Comparison of ENCODE assay signal across 21 cellular contexts in genomic region chr2:22634167-22634566, GRCh38.
DNase-seq lines count a peak whose midpoint lies in the region; ATAC-seq, FAIRE-seq and TF ChIP-seq lines count a peak whose summit lies in the region.
"Had no signal": no experiment of that assay in that cellular context is flagged by ENCODE, and none has a peak within 500 bp of the region (broad histone marks: within the 10 kb centered on the region; RNA-seq: fewer than 3 reads in every experiment).

No MANE protein-coding gene starts in this region.

- H3K9me3 ChIP-seq in pancreas: no peaks in the 10 kb centered on the region

- H3K4me1 ChIP-seq in pancreas: no peaks in the 10 kb centered on the region

- no peak overlapping the region for H3K27ac Mint-ChIP-seq in activated CD8-positive, alpha-beta T cell treated with anti-CD3 and anti-CD28 coated beads, Interleukin-2, amount 10 ng/mL, durations not matched to agents 7 days and 5 days
- H3K27ac Mint-ChIP-seq: CD4-positive, alpha-beta memory T cell; HFFc6 had no signal

- H3K27me3 ChIP-seq in pancreas: no peaks in the 10 kb centered on the region

- ATAC-seq in SK-N-SH treated with all-trans-retinoic acid at 6 μM for 48 hours (no peak), pancreas (no peak)
- ATAC-seq in activated CD8-positive, alpha-beta T cell treated with anti-CD3 and anti-CD28 coated beads, Interleukin-2, amount 10 ng/mL, durations not matched to agents 7 days and 5 days: no peak
- ATAC-seq: GM12878, HCT116 had no signal

- CTCF ChIA-PET in activated CD8-positive, alpha-beta T cell treated with anti-CD3 and anti-CD28 coated beads, Interleukin-2, amount 10 ng/mL, durations not matched to agents 7 days and 5 days (lab: Charles Lee): no interaction called here

- peak; percentile 18 for DNase-seq in NCI-H2171 (lab: John Stamatoyannopoulos, UW)
- peak; percentile 85 for DNase-seq in NCI-H82 (lab: John Stamatoyannopoulos, UW)
- no peak for DNase-seq in NK-92 treated with Interleukin-12 subunit alpha and Interleukin-12 subunit beta, amount 100 ng/mL, for 24 hours (lab: John Stamatoyannopoulos, UW)
- no peak for DNase-seq in pancreas
- no peak for DNase-seq in NCI-H510A treated with DMSO at 0.1 percent for 48 hours (lab: John Stamatoyannopoulos, UW)
- no peak for DNase-seq in activated CD8-positive, alpha-beta T cell treated with anti-CD3 and anti-CD28 coated beads, Interleukin-2, amount 10 ng/mL, durations not matched to agents 7 days and 5 days
- DNase-seq: ACHN; CD4-positive, alpha-beta memory T cell; DMS53; DND-41; EL; GOT3; H7; HFFc6; IMR-90 had no signal

- no peaks in the 10 kb centered on the region for H3K36me3 ChIP-seq in pancreas

- H3K4me3 ChIP-seq in pancreas: no peak overlapping the region
- H3K4me3 ChIP-seq: GM12878 had no signal

- no peaks in the 10 kb centered on the region for H3K27me3 Mint-ChIP-seq in activated CD8-positive, alpha-beta T cell treated with anti-CD3 and anti-CD28 coated beads, Interleukin-2, amount 10 ng/mL, durations not matched to agents 7 days and 5 days (ENCODE audit: low read depth)
- H3K27me3 Mint-ChIP-seq: CD4-positive, alpha-beta memory T cell had no signal

- POLR2A ChIA-PET in activated CD8-positive, alpha-beta T cell treated with anti-CD3 and anti-CD28 coated beads, Interleukin-2, amount 10 ng/mL, durations not matched to agents 7 days and 5 days (lab: Charles Lee): no interaction called here

- H3K9me3 Mint-ChIP-seq in activated CD8-positive, alpha-beta T cell treated with anti-CD3 and anti-CD28 coated beads, Interleukin-2, amount 10 ng/mL, durations not matched to agents 7 days and 5 days (ENCODE audit: insufficient read depth): no peaks in the 10 kb centered on the region

- FAIRE-seq in pancreas (lab: Jason Lieb, UNC): no peak
- FAIRE-seq: A204.1, GM12878, HTR-8/SVneo had no signal

- H3K36me3 Mint-ChIP-seq in activated CD8-positive, alpha-beta T cell treated with anti-CD3 and anti-CD28 coated beads, Interleukin-2, amount 10 ng/mL, durations not matched to agents 7 days and 5 days (ENCODE audit: low read depth): no peaks in the 10 kb centered on the region
- H3K36me3 Mint-ChIP-seq: CD4-positive, alpha-beta memory T cell had no signal

- 88 to 94% methylated on average over 3 of the region's 3 CpGs for WGBS in pancreas, 2 donors

- no peaks in the 10 kb centered on the region for H3K4me1 Mint-ChIP-seq in activated CD8-positive, alpha-beta T cell treated with anti-CD3 and anti-CD28 coated beads, Interleukin-2, amount 10 ng/mL, durations not matched to agents 7 days and 5 days (ENCODE audit: low read depth)
- H3K4me1 Mint-ChIP-seq: CD4-positive, alpha-beta memory T cell had no signal

- no peak overlapping the region for H3K4me3 Mint-ChIP-seq in activated CD8-positive, alpha-beta T cell treated with anti-CD3 and anti-CD28 coated beads, Interleukin-2, amount 10 ng/mL, durations not matched to agents 7 days and 5 days
- H3K4me3 Mint-ChIP-seq: CD4-positive, alpha-beta memory T cell; HFFc6 had no signal

- intact Hi-C loops in pancreas (cut with DNase I): no loop called here

- TF ChIP-seq CTCF in pancreas (IDR thresholded peaks at IDR 0.05): no peak

- no peak overlapping the region for H3K27ac ChIP-seq in pancreas
- H3K27ac ChIP-seq: C4-2B had no signal

TF ChIP-seq in SK-N-SH treated with all-trans-retinoic acid at 6 μM for 48 hours, 23 proteins besides CTCF, POLR2A, EP300 and RAD21:
- TF ChIP-seq ZNF8 (CRISPR knock-in tag; IDR thresholded peaks at IDR 0.05): no peak
- no peak for TF ChIP-seq BACH2 (CRISPR knock-in tag; IDR thresholded peaks at IDR 0.05; ENCODE audit: borderline replicate concordance)
- TF ChIP-seq PATZ1 (CRISPR knock-in tag; IDR thresholded peaks at IDR 0.05; ENCODE audit: borderline replicate concordance): no peak
- TF ChIP-seq GLIS3 (CRISPR knock-in tag; IDR thresholded peaks at IDR 0.05): no peak
- no peak for TF ChIP-seq PPARA (CRISPR knock-in tag; IDR thresholded peaks at IDR 0.05; ENCODE audit: borderline replicate concordance)
- no peak for TF ChIP-seq CSDC2 (CRISPR knock-in tag; IDR thresholded peaks at IDR 0.05)
- no peak for TF ChIP-seq OSR1 (CRISPR knock-in tag; IDR thresholded peaks at IDR 0.05)
- TF ChIP-seq CSRNP3 (CRISPR knock-in tag; IDR thresholded peaks at IDR 0.05): no peak
- TF ChIP-seq ZC3H10 (CRISPR knock-in tag; IDR thresholded peaks at IDR 0.05): no peak
- peak; percentile 90 for TF ChIP-seq TCF4 (CRISPR knock-in tag; IDR thresholded peaks at IDR 0.05; ENCODE audit: borderline replicate concordance)
- TF ChIP-seq ISL1 (CRISPR knock-in tag; IDR thresholded peaks at IDR 0.05): no peak
- no peak for TF ChIP-seq ZFP30 (CRISPR knock-in tag; IDR thresholded peaks at IDR 0.05)
- peak; percentile 89 for TF ChIP-seq TSHZ2 (CRISPR knock-in tag; IDR thresholded peaks at IDR 0.05)
- no peak for TF ChIP-seq ZNF565 (CRISPR knock-in tag; conservative IDR thresholded peaks at IDR 0.05; ENCODE audit: low read depth)

Comparison
In these comparisons a context has a peak if more than half of its experiments do, and no peak if none do; other contexts are left out.
1. DNase-seq: peak in NCI-H2171 (single experiment) and NCI-H82 (single experiment); none in NK-92 treated with Interleukin-12 subunit alpha and Interleukin-12 subunit beta, amount 100 ng/mL, for 24 hours (single experiment), pancreas (0 of 6), NCI-H510A treated with DMSO at 0.1 percent for 48 hours (single experiment) and activated CD8-positive, alpha-beta T cell treated with anti-CD3 and anti-CD28 coated beads, Interleukin-2, amount 10 ng/mL, durations not matched to agents 7 days and 5 days (single experiment).